In genomic region chr9:3578786-3579185, GRCh38 we compare ENCODE assay signal across 11 cellular contexts. TPM values are rescaled to one million over a fixed set of nuclear protein-coding genes. Genes with fewer than 3 reads are reported as not detected.
DNase-seq lines count a peak whose midpoint lies in the region; ATAC-seq, FAIRE-seq and TF ChIP-seq lines count a peak whose summit lies in the region.
"Had no signal": no experiment of that assay in that cellular context is flagged by ENCODE, and none has a peak within 500 bp of the region (broad histone marks: within the 10 kb centered on the region; RNA-seq: fewer than 3 reads in every experiment).

No MANE protein-coding gene starts in this region.

- no peaks in the 10 kb centered on the region for H3K4me1 ChIP-seq in A549
- H3K4me1 ChIP-seq in hepatocyte (ENCODE audit: insufficient read depth), result no peaks in the 10 kb centered on the region

- TF ChIP-seq POLR2A in A549 (IDR thresholded peaks at IDR 0.05; ENCODE audit: low read length), result no peak

- no peak for FAIRE-seq in A549 (lab: Jason Lieb, UNC)

- POLR2A ChIA-PET in A549 (lab: Yijun Ruan, JAX), result no interaction called here
- POLR2A ChIA-PET in BJ (lab: Charles Lee), result interaction anchor here (0.6 kb wide), 1 partner anchor 12 kb away, joined by 17 read pairs; no protein-coding TSS in a partner anchor
- POLR2A ChIA-PET in RWPE1 (lab: Yijun Ruan, JAX; ENCODE audit: low non-redundant PET), result no interaction called here

- no peaks in the 10 kb centered on the region for H3K79me2 ChIP-seq in hepatocyte

- H3K27ac ChIP-seq in A549, result no peak overlapping the region
- no peak overlapping the region for H3K27ac ChIP-seq in RWPE1
- no peak overlapping the region for H3K27ac ChIP-seq in hepatocyte

- no peaks in the 10 kb centered on the region for H3K36me3 ChIP-seq in BJ (ENCODE audit: control insufficient read depth, insufficient read depth, low read length)
- no peaks in the 10 kb centered on the region for H3K36me3 ChIP-seq in hepatocyte (replicated peaks; ENCODE audit: insufficient read depth, low read depth)

- no peaks in the 10 kb centered on the region for H3K9me2 ChIP-seq in hepatocyte (replicated peaks; ENCODE audit: insufficient read depth)

- H3K4me2 ChIP-seq in A549 (no peak overlapping the region), hepatocyte (no peak overlapping the region)

- CTCF ChIA-PET in A549 (lab: Yijun Ruan, JAX), result no interaction called here
- CTCF ChIA-PET in BJ (lab: Yijun Ruan, JAX), result interaction anchor here (0.8 kb wide), 1 partner anchor 9 kb away, joined by 3 read pairs; no protein-coding TSS in a partner anchor
- CTCF ChIA-PET in RWPE1 (lab: Yijun Ruan, JAX), result interaction anchor here (0.6 kb wide), 1 partner anchor 1767 kb away, joined by 3 read pairs; no protein-coding TSS in a partner anchor

- WGBS in A549 (ENCODE audit: missing lambda C conversion rate), result 92% methylated on average over 2 of the region's 2 CpGs
- WGBS in hepatocyte (ENCODE audit: low lambda C conversion rate, missing lambda C conversion rate), result 94% methylated on average over 2 of the region's 2 CpGs

- H3K27me3 ChIP-seq in BJ (ENCODE audit: control insufficient read depth, insufficient read depth, low read length) (no peaks in the 10 kb centered on the region), hepatocyte (no peaks in the 10 kb centered on the region)

- H2AFZ ChIP-seq in hepatocyte, result no peak overlapping the region

- no peak for TF ChIP-seq RAD21 in A549 (conservative IDR thresholded peaks at IDR 0.05 in 1 of 2, IDR thresholded peaks at IDR 0.05 in 1 of 2)

- no peaks in the 10 kb centered on the region for H4K20me1 ChIP-seq in hepatocyte (ENCODE audit: insufficient read depth, poor library complexity, severe bottlenecking)

- TF ChIP-seq CTCF in A549 (IDR thresholded peaks at IDR 0.05) (no peak), BJ (IDR thresholded peaks at IDR 0.05; ENCODE audit: insufficient read depth, low read depth, low read length) (no peak), RWPE1 (conservative IDR thresholded peaks at IDR 0.05; ENCODE audit: low read depth) (no peak), hepatocyte (IDR thresholded peaks at IDR 0.05; ENCODE audit: poor library complexity) (no peak)

- DNase-seq in A549 (ENCODE audit: low read depth in 1 of 2, low spot score in 1 of 2) (no peak), BJ (ENCODE audit: low read depth) (peak; percentile 9), RWPE1 (ENCODE audit: low spot score) (peak; percentile 0), fibroblast of the conjunctiva (ENCODE audit: low read depth) (peak; percentile 6), hepatocyte (ENCODE audit: low spot score) (no peak), NCI-H2081 treated with DMSO at 0.1 percent for 48 hours (lab: John Stamatoyannopoulos, UW) (no peak), T1000 (lab: John Stamatoyannopoulos, UW) (no peak)
- DNase-seq: activated naive CD8-positive, alpha-beta T cell treated with anti-CD3 and anti-CD28 coated beads, Interleukin-2, amount 10 ng/mL, durations not matched to agents 7 days and 5 days; endodermal cell; NCI-H187 had no signal

- TF ChIP-seq EP300 in A549 (IDR thresholded peaks at IDR 0.05), result no peak

- H3K4me3 ChIP-seq in A549, result no peak overlapping the region
- H3K4me3 ChIP-seq in BJ (ENCODE audit: low read depth, low read length), result no peak overlapping the region
- no peak overlapping the region for H3K4me3 ChIP-seq in hepatocyte

- H3K9me3 ChIP-seq in A549, result peaks cover 36% of the 10 kb centered on the region; the same call in 2 of the 3 replicates
- H3K9me3 ChIP-seq in hepatocyte (ENCODE audit: low read depth), result no peaks in the 10 kb centered on the region

- no peak for ATAC-seq in A549
- ATAC-seq in HG02885 (IDR thresholded peaks at IDR 0.05; ENCODE audit: poor library complexity, unreplicated experiment), result no peak

TF ChIP-seq in A549, 52 proteins besides CTCF, POLR2A, EP300 and RAD21:
- TF ChIP-seq MAFK (IDR thresholded peaks at IDR 0.05; ENCODE audit: partially characterized antibody) (peak; percentile 77), MYC (IDR thresholded peaks at IDR 0.05; ENCODE audit: borderline replicate concordance, low read length) (no peak)

RNA-seq across cellular contexts. Expression of gene RFX3, which starts 53.0 kb away (rescaled TPM):
- polyA plus RNA-seq in A549 (2011; rRNA removed), result 7.9 and 9.0 TPM in 2 replicates
- 1.5 and 1.7 TPM in 2 replicates for polyA plus RNA-seq in A549 (2012; cell fraction: cytosol; rRNA removed)
- 3.5 and 3.8 TPM in 2 replicates for polyA plus RNA-seq in A549 (2012; cell fraction: nucleus; rRNA removed)
- 1.3 to 1.5 TPM (median 1.4 TPM) in 3 replicates for polyA plus RNA-seq in A549 (2017; fragmentation: RNase III; extraction: RNeasy Plus Mini Kit Qiagen cat#74134 plus additional on column Dnase treatment)
- 83.5 and 119 TPM in 2 replicates for polyA minus RNA-seq in A549 (2011; rRNA and poly(A)+ RNA removed)
- 2.2 and 2.7 TPM in 2 replicates for polyA plus RNA-seq in BJ (2011; rRNA removed)
- polyA minus RNA-seq in BJ (2011; rRNA and poly(A)+ RNA removed), result 30.1 and 40.7 TPM in 2 replicates
- 6.5 and 7.9 TPM in 2 replicates for total RNA-seq in hepatocyte
- 4.4 and 5.8 TPM in 2 replicates for polyA plus RNA-seq in hepatocyte

Comparison
In these comparisons a context has a peak if more than half of its experiments do, and no peak if none do; other contexts are left out.
1. DNase-seq: peak in BJ (single experiment), RWPE1 (single experiment) and fibroblast of the conjunctiva (single experiment); none in A549 (0 of 2), hepatocyte (single experiment), NCI-H2081 treated with DMSO at 0.1 percent for 48 hours (single experiment) and T1000 (single experiment).